ENCODE assay signal across 1 cellular context in the genomic region with DNA sequence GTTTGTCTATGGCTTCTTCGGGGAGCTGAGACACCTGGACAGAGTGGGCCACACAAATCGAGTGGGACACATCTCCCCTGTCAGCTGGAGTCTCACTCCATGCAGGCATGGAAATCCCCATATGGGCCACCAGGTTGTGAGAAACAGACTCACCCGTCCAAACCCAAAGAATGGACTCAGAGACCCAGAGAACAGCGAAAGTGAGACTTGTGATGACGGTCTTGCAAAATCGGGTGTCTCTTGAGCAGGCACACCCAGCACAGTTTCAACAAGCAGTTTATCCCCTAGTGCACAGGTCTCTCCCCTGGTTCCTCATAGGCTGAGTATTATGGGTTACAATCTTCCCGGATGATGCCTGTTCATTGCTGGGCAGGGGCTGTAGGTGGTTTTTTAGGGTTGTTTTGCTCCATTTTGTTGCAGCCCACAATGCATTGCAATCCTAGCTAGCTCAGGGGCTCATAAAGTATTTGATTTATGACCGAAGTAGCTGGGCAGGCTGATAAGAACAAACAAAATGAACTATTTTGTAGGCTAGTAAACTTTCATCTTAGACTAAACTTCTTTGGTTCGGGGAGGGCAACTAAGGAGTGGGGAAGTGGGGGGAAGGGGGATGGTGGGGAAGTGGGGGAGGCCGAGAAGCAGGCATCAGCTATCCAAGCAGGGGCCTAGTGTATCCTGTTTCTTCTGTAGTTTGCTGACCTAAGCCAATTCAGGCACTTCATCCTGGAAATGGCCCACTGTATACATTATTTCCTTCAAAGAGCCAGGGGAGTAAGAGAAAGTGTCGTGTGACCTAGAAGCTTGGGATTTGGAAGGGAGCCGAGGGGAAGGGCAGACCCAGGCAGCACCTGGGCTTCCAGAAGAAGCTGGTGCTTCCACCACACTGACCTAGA.
A peak's percentile ranks its signal among the peaks of the same experiment; 100 is the strongest.
TF ChIP-seq lines count a peak whose summit lies in the region.

No MANE protein-coding gene starts in this region.

TF ChIP-seq in HEK293, 187 proteins besides CTCF, POLR2A, EP300 and RAD21 (continued from another document):
- TF ChIP-seq, protein P1, sequence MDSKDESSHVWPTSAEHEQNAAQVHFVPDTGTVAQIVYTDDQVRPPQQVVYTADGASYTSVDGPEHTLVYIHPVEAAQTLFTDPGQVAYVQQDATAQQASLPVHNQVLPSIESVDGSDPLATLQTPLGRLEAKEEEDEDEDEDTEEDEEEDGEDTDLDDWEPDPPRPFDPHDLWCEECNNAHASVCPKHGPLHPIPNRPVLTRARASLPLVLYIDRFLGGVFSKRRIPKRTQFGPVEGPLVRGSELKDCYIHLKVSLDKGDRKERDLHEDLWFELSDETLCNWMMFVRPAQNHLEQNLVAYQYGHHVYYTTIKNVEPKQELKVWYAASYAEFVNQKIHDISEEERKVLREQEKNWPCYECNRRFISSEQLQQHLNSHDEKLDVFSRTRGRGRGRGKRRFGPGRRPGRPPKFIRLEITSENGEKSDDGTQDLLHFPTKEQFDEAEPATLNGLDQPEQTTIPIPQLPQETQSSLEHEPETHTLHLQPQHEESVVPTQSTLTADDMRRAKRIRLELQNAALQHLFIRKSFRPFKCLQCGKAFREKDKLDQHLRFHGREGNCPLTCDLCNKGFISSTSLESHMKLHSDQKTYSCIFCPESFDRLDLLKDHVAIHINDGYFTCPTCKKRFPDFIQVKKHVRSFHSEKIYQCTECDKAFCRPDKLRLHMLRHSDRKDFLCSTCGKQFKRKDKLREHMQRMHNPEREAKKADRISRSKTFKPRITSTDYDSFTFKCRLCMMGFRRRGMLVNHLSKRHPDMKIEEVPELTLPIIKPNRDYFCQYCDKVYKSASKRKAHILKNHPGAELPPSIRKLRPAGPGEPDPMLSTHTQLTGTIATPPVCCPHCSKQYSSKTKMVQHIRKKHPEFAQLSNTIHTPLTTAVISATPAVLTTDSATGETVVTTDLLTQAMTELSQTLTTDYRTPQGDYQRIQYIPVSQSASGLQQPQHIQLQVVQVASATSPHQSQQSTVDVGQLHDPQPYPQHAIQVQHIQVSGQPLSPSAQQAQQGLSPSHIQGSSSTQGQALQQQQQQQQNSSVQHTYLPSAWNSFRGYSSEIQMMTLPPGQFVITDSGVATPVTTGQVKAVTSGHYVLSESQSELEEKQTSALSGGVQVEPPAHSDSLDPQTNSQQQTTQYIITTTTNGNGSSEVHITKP (tag by site-specific recombination; IDR thresholded peaks at IDR 0.05): no peak
- TF ChIP-seq ZNF544 (tag by site-specific recombination; IDR thresholded peaks at IDR 0.05): no peak
- peak; percentile 90 for TF ChIP-seq FEZF1 (tag by site-specific recombination; IDR thresholded peaks at IDR 0.05)
- TF ChIP-seq ZNF112 (tag by site-specific recombination; IDR thresholded peaks at IDR 0.05): no peak
- no peak for TF ChIP-seq ZNF677 (tag by site-specific recombination; IDR thresholded peaks at IDR 0.05)
- TF ChIP-seq ZNF394 (tag by site-specific recombination; IDR thresholded peaks at IDR 0.05; ENCODE audit: borderline replicate concordance): peak; percentile 46; the same call in 1 of the 2 replicates
- TF ChIP-seq SCRT2 (tag by site-specific recombination; IDR thresholded peaks at IDR 0.05): no peak
- no peak for TF ChIP-seq ZNF133 (tag by site-specific recombination; IDR thresholded peaks at IDR 0.05)
- TF ChIP-seq, protein P2, sequence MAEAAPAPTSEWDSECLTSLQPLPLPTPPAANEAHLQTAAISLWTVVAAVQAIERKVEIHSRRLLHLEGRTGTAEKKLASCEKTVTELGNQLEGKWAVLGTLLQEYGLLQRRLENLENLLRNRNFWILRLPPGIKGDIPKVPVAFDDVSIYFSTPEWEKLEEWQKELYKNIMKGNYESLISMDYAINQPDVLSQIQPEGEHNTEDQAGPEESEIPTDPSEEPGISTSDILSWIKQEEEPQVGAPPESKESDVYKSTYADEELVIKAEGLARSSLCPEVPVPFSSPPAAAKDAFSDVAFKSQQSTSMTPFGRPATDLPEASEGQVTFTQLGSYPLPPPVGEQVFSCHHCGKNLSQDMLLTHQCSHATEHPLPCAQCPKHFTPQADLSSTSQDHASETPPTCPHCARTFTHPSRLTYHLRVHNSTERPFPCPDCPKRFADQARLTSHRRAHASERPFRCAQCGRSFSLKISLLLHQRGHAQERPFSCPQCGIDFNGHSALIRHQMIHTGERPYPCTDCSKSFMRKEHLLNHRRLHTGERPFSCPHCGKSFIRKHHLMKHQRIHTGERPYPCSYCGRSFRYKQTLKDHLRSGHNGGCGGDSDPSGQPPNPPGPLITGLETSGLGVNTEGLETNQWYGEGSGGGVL (tag by site-specific recombination; IDR thresholded peaks at IDR 0.05): peak; percentile 86
- TF ChIP-seq, protein P3, sequence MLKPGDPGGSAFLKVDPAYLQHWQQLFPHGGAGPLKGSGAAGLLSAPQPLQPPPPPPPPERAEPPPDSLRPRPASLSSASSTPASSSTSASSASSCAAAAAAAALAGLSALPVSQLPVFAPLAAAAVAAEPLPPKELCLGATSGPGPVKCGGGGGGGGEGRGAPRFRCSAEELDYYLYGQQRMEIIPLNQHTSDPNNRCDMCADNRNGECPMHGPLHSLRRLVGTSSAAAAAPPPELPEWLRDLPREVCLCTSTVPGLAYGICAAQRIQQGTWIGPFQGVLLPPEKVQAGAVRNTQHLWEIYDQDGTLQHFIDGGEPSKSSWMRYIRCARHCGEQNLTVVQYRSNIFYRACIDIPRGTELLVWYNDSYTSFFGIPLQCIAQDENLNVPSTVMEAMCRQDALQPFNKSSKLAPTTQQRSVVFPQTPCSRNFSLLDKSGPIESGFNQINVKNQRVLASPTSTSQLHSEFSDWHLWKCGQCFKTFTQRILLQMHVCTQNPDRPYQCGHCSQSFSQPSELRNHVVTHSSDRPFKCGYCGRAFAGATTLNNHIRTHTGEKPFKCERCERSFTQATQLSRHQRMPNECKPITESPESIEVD (tag by site-specific recombination; IDR thresholded peaks at IDR 0.05): peak; percentile 83
- TF ChIP-seq MZF1 (tag by site-specific recombination; IDR thresholded peaks at IDR 0.05; ENCODE audit: borderline replicate concordance): no peak
- TF ChIP-seq ZNF660 (tag by site-specific recombination; IDR thresholded peaks at IDR 0.05): peak; percentile 83
- TF ChIP-seq ZBTB44 (tag by site-specific recombination; IDR thresholded peaks at IDR 0.05): no peak
